In genomic region chr4:169009281-169010124, GRCh38 we compare ENCODE assay signal across 8 cellular contexts. TPM values are rescaled to one million over a fixed set of nuclear protein-coding genes. Genes with fewer than 3 reads are reported as not detected.
DNase-seq lines count a peak whose midpoint lies in the region; ATAC-seq and TF ChIP-seq lines count a peak whose summit lies in the region.

No MANE protein-coding gene starts in this region.

- H3K27ac ChIP-seq in AG04450 (ENCODE audit: low read depth, low read length) (peak overlapping the region; percentile 92), epithelial cell of prostate (peak overlapping the region; percentile 88)

- H3K4me3 ChIP-seq in AG04450 (ENCODE audit: low read depth, low read length), result peak overlapping the region; percentile 83

- no peaks in the 10 kb centered on the region for H3K27me3 ChIP-seq in AG04450 (ENCODE audit: control insufficient read depth, insufficient read depth, low read length)

- no peak for DNase-seq in AG04450 (ENCODE audit: low read depth, low spot score)
- DNase-seq in NCI-H748 (lab: John Stamatoyannopoulos, UW; ENCODE audit: unreplicated experiment), result peak; percentile 71
- peak; percentile 15 to 32 (median 24) for DNase-seq in activated CD8-positive, alpha-beta memory T cell treated with anti-CD3 and anti-CD28 coated beads for 48 hours (ENCODE audit: low read depth in 2 of 3, low spot score in 2 of 3)
- no peak for DNase-seq in epithelial cell of prostate (ENCODE audit: low read depth, low spot score)
- peak; percentile 62 for DNase-seq in mucosa of gallbladder (ENCODE audit: low spot score)
- DNase-seq in stimulated activated CD8-positive, alpha-beta memory T cell treated with anti-CD3 and anti-CD28 coated beads, Interleukin-7, amount 100 ng/mL, for 24 hours (ENCODE audit: low read depth), result peak; percentile 13

- CTCF ChIA-PET in AG04450 (lab: Charles Lee), result interaction anchor here (0.6 to 2.9 kb wide), 27 partner anchors 8 to 1271 kb away, joined by 3 to 22 read pairs (median 4); no protein-coding TSS in a partner anchor

- TF ChIP-seq CTCF in AG04450 (IDR thresholded peaks at IDR 0.05; ENCODE audit: low read depth, low read length), result peak; percentile 29; the same call in 1 of the 2 replicates

- no peaks in the 10 kb centered on the region for H3K9me3 ChIP-seq in AG04450 (ENCODE audit: control insufficient read depth, insufficient read depth, low read length)

- POLR2A ChIA-PET in AG04450 (lab: Yijun Ruan, JAX), result interaction anchor here (0.6 to 1.1 kb wide), 18 partner anchors 9 to 630 kb away, joined by 3 to 9 read pairs (median 4); no protein-coding TSS in a partner anchor

- peak; percentile 18 for ATAC-seq in GM18861 (IDR thresholded peaks at IDR 0.05; ENCODE audit: unreplicated experiment)
- peak; percentile 25 for ATAC-seq in HG03108 (IDR thresholded peaks at IDR 0.05; ENCODE audit: unreplicated experiment)

RNA-seq across cellular contexts. Expression of gene CBR4, which starts 0.6 kb away (rescaled TPM):
- 4.2 and 4.5 TPM in 2 replicates for polyA plus RNA-seq in AG04450 (2011; rRNA removed)
- polyA minus RNA-seq in AG04450 (2011; rRNA and poly(A)+ RNA removed), result 4.1 and 7.2 TPM in 2 replicates
- total RNA-seq in mucosa of gallbladder, result 25.2 TPM

Comparison
In these comparisons a context has a peak if more than half of its experiments do, and no peak if none do; other contexts are left out.
1. DNase-seq: peak in NCI-H748 (single experiment), activated CD8-positive, alpha-beta memory T cell treated with anti-CD3 and anti-CD28 coated beads for 48 hours (3 of 3), mucosa of gallbladder (single experiment) and stimulated activated CD8-positive, alpha-beta memory T cell treated with anti-CD3 and anti-CD28 coated beads, Interleukin-7, amount 100 ng/mL, for 24 hours (single experiment); none in AG04450 (single experiment) and epithelial cell of prostate (single experiment).